ENCODE assay signal across 8 cellular contexts in genomic region chr6:131807644-131808459, GRCh38. TPM values are rescaled to one million over a fixed set of nuclear protein-coding genes. Genes with fewer than 3 reads are reported as not detected.
DNase-seq lines count a peak whose midpoint lies in the region; ATAC-seq, FAIRE-seq and TF ChIP-seq lines count a peak whose summit lies in the region.

Gene ENPP1 (plus strand): TSS chr6:131808020. CDS start chr6:131808036, 16 bp downstream.

- H3K9me3 ChIP-seq in SJSA1 (replicated peaks) (no peaks in the 10 kb centered on the region), neural progenitor cell (ENCODE audit: low read depth) (no peaks in the 10 kb centered on the region), thoracic aorta (no peaks in the 10 kb centered on the region)

- peak; percentile 89 for DNase-seq in Ammon's horn (ENCODE audit: low spot score)
- DNase-seq in HTR-8/SVneo (ENCODE audit: insufficient read length, low spot score): peak; percentile 79
- DNase-seq in SJSA1 (ENCODE audit: low read depth in 1 of 2, low spot score in 2 of 2): peak; percentile 71 to 90
- peak; percentile 42 for DNase-seq in activated naive CD4-positive, alpha-beta T cell treated with Interleukin-2 at 50 U/mL for 16 hours
- peak; percentile 73 for DNase-seq in germinal center (ENCODE audit: low spot score)
- peak; percentile 83 for DNase-seq in neural progenitor cell (ENCODE audit: low spot score)
- peak; percentile 60 for DNase-seq in thoracic aorta (ENCODE audit: low spot score)

- H3K36me3 Mint-ChIP-seq in neural progenitor cell: no peaks in the 10 kb centered on the region

- peaks cover 7% of the 10 kb centered on the region for H3F3A ChIP-seq in neural progenitor cell (ENCODE audit: low read depth)

- TF ChIP-seq CTCF in neural progenitor cell (IDR thresholded peaks at IDR 0.05) (peak; percentile 52), thoracic aorta (IDR thresholded peaks at IDR 0.05) (peak; percentile 59)

- peak within 1 kb of the TSS; percentile 97 for H3K4me2 ChIP-seq in neural progenitor cell

- no peaks in the 10 kb centered on the region for H4K20me1 ChIP-seq in neural progenitor cell (ENCODE audit: low read depth)

- H3K4me3 Mint-ChIP-seq in neural progenitor cell: peak within 1 kb of the TSS; percentile 93

- ATAC-seq in GM19463 (IDR thresholded peaks at IDR 0.05; ENCODE audit: unreplicated experiment) (peak; percentile 61), thoracic aorta (ENCODE audit: insufficient number of reproducible peaks, low FRiP score, low read depth) (peak; percentile 58)

- peaks cover 11% of the 10 kb centered on the region for H3K4me1 Mint-ChIP-seq in neural progenitor cell

- H3K4me3 ChIP-seq in SJSA1: peak within 1 kb of the TSS; percentile 90
- H3K4me3 ChIP-seq in neural progenitor cell: peak within 1 kb of the TSS; percentile 91
- peak within 1 kb of the TSS; percentile 86 for H3K4me3 ChIP-seq in thoracic aorta

- peak within 1 kb of the TSS; percentile 99 for H2AFZ ChIP-seq in neural progenitor cell (replicated peaks)

- H3K27me3 ChIP-seq in SJSA1 (replicated peaks): no peaks in the 10 kb centered on the region
- peaks cover 31% of the 10 kb centered on the region for H3K27me3 ChIP-seq in neural progenitor cell
- no peaks in the 10 kb centered on the region for H3K27me3 ChIP-seq in thoracic aorta (replicated peaks; ENCODE audit: insufficient read depth)

- peak within 1 kb of the TSS; percentile 48 for H3K27ac ChIP-seq in SJSA1
- H3K27ac ChIP-seq in neural progenitor cell: no peak within 1 kb of the TSS
- H3K27ac ChIP-seq in thoracic aorta: peak within 1 kb of the TSS; percentile 80 to 82

- H3K79me2 ChIP-seq in neural progenitor cell (ENCODE audit: low read depth): no peaks in the 10 kb centered on the region

- H3K9ac ChIP-seq in neural progenitor cell: peak within 1 kb of the TSS; percentile 60

- H3K4me1 ChIP-seq in SJSA1 (replicated peaks) (peaks cover 16% of the 10 kb centered on the region), neural progenitor cell (peaks cover 11% of the 10 kb centered on the region), thoracic aorta (ENCODE audit: control insufficient read depth in 1 of 2, low read depth in 2 of 2) (peaks cover 14 to 57% of the 10 kb centered on the region in 2 donors)

- FAIRE-seq in HTR-8/SVneo (lab: Jason Lieb, UNC): peak; percentile 81

- H3K36me3 ChIP-seq in SJSA1: peaks cover 3% of the 10 kb centered on the region
- H3K36me3 ChIP-seq in neural progenitor cell: no peaks in the 10 kb centered on the region
- H3K36me3 ChIP-seq in thoracic aorta: no peaks in the 10 kb centered on the region

- no peak within 1 kb of the TSS for H3K27ac Mint-ChIP-seq in neural progenitor cell

- peaks cover 11% of the 10 kb centered on the region for H3K27me3 Mint-ChIP-seq in neural progenitor cell (ENCODE audit: insufficient read depth, low read depth)

- peaks cover 4% of the 10 kb centered on the region for H3K9me3 Mint-ChIP-seq in neural progenitor cell

RNA-seq across cellular contexts. Expression of gene ENPP1, which starts in this region (rescaled TPM):
- 21.5 and 24.5 TPM in 2 replicates for total RNA-seq in SJSA1 (2014; rRNA removed; shearing (Covaris generic))
- total RNA-seq in neural progenitor cell (ENCODE audit: low replicate concordance): 7.8 and 9.7 TPM in 2 replicates
- 10 to 100 TPM; 27.8 to 40.5 TPM for total RNA-seq in thoracic aorta
